ENCODE assay signal across 9 cellular contexts in genomic region chr2:120108049-120108448, GRCh38.
DNase-seq lines count a peak whose midpoint lies in the region; ATAC-seq and TF ChIP-seq lines count a peak whose summit lies in the region.
"Had no signal": no experiment of that assay in that cellular context is flagged by ENCODE, and none has a peak within 500 bp of the region (broad histone marks: within the 10 kb centered on the region; RNA-seq: fewer than 3 reads in every experiment).

No MANE protein-coding gene starts in this region.

- no peaks in the 10 kb centered on the region for H3K36me3 ChIP-seq in osteoblast (ENCODE audit: insufficient read depth, low read length)
- peaks cover 10% of the 10 kb centered on the region for H3K36me3 ChIP-seq in WERI-Rb-1

- H3K27ac ChIP-seq in osteoblast (ENCODE audit: low read depth, low read length) (no peak overlapping the region), WERI-Rb-1 (no peak overlapping the region)

- no peak for ATAC-seq in HG03159 (IDR thresholded peaks at IDR 0.05; ENCODE audit: unreplicated experiment)

- TF ChIP-seq CTCF in epithelial cell of esophagus (IDR thresholded peaks at IDR 0.05; ENCODE audit: insufficient read depth, low read depth, low read length, missing control alignments): no peak
- no peak for TF ChIP-seq CTCF in osteoblast (IDR thresholded peaks at IDR 0.05; ENCODE audit: extremely low read depth, low read depth, low read length)
- no peak for TF ChIP-seq CTCF in WERI-Rb-1 (IDR thresholded peaks at IDR 0.05; ENCODE audit: low read depth, low read length)

- no peaks in the 10 kb centered on the region for H3K27me3 ChIP-seq in osteoblast (ENCODE audit: insufficient read depth, low read length)
- no peaks in the 10 kb centered on the region for H3K27me3 ChIP-seq in WERI-Rb-1 (ENCODE audit: insufficient read depth, low read depth, severe bottlenecking)

- H4K20me1 ChIP-seq in osteoblast (ENCODE audit: insufficient read depth, low read length): no peaks in the 10 kb centered on the region

- H3K4me2 ChIP-seq in osteoblast (ENCODE audit: insufficient read depth, low read length): no peak overlapping the region

- no peaks in the 10 kb centered on the region for H3K79me2 ChIP-seq in osteoblast (ENCODE audit: insufficient read depth, low read length)

- H2AFZ ChIP-seq in osteoblast (ENCODE audit: low read length): no peak overlapping the region

- no peak overlapping the region for H3K4me3 ChIP-seq in epithelial cell of esophagus (ENCODE audit: low read length)
- H3K4me3 ChIP-seq in osteoblast (ENCODE audit: insufficient read depth, low read length): no peak overlapping the region
- H3K4me3 ChIP-seq in WERI-Rb-1 (ENCODE audit: low read depth, low read length): no peak overlapping the region

- peaks cover 36% of the 10 kb centered on the region for H3K4me1 ChIP-seq in osteoblast (ENCODE audit: insufficient read depth, low read length)

- DNase-seq in DMS53 (lab: John Stamatoyannopoulos, UW) (peak; percentile 75), NCI-H2196 (lab: John Stamatoyannopoulos, UW; ENCODE audit: unreplicated experiment) (peak; percentile 78), epithelial cell of esophagus (ENCODE audit: low read depth) (peak; percentile 90), osteoblast (ENCODE audit: insufficient read length, low spot score, missing footprints) (peak; percentile 59), GM19240 (ENCODE audit: insufficient read length, low spot score) (no peak), WERI-Rb-1 (no peak)
- no peak for DNase-seq in activated CD4-positive, alpha-beta T cell treated with anti-CD3 and anti-CD28 coated beads for 4 hours
- DNase-seq: T-cell had no signal

- H3K9me3 ChIP-seq in osteoblast (ENCODE audit: low read depth, low read length) (no peaks in the 10 kb centered on the region), WERI-Rb-1 (ENCODE audit: severe bottlenecking) (no peaks in the 10 kb centered on the region)

Comparison
In these comparisons a context has a peak if more than half of its experiments do, and no peak if none do; other contexts are left out.
1. DNase-seq: peak in DMS53 (single experiment), NCI-H2196 (single experiment), epithelial cell of esophagus (single experiment) and osteoblast (single experiment); none in GM19240 (single experiment), activated CD4-positive, alpha-beta T cell treated with anti-CD3 and anti-CD28 coated beads for 4 hours (0 of 2) and WERI-Rb-1 (single experiment).